ENCODE assay signal across 14 cellular contexts in genomic region chr9:93668261-93668871, GRCh38.
DNase-seq lines count a peak whose midpoint lies in the region; ATAC-seq and TF ChIP-seq lines count a peak whose summit lies in the region.
"Had no signal": no experiment of that assay in that cellular context is flagged by ENCODE, and none has a peak within 500 bp of the region (broad histone marks: within the 10 kb centered on the region; RNA-seq: fewer than 3 reads in every experiment).

No MANE protein-coding gene starts in this region.

- no peaks in the 10 kb centered on the region for H3K9me3 Mint-ChIP-seq in activated naive CD8-positive, alpha-beta T cell treated with anti-CD3 and anti-CD28 coated beads, Interleukin-2, amount 10 ng/mL, durations not matched to agents 7 days and 5 days
- H3K9me3 Mint-ChIP-seq in activated naive CD8-positive, alpha-beta T cell treated with anti-CD3 and anti-CD28 coated beads for 36 hours: no peaks in the 10 kb centered on the region
- H3K9me3 Mint-ChIP-seq in natural killer cell treated with Interleukin-12 subunit alpha and Interleukin-12 subunit beta and Interleukin-15 and Interleukin-18, amount 100 ng/mL, for 72 hours: no peaks in the 10 kb centered on the region
- no peaks in the 10 kb centered on the region for H3K9me3 Mint-ChIP-seq in type B pancreatic cell

- TF ChIP-seq CTCF in type B pancreatic cell (conservative IDR thresholded peaks at IDR 0.05): no peak

- H3K4me1 Mint-ChIP-seq in activated naive CD8-positive, alpha-beta T cell treated with anti-CD3 and anti-CD28 coated beads, Interleukin-2, amount 10 ng/mL, durations not matched to agents 7 days and 5 days: no peaks in the 10 kb centered on the region
- H3K4me1 Mint-ChIP-seq in activated naive CD8-positive, alpha-beta T cell treated with anti-CD3 and anti-CD28 coated beads for 36 hours: no peaks in the 10 kb centered on the region
- H3K4me1 Mint-ChIP-seq in natural killer cell treated with Interleukin-12 subunit alpha and Interleukin-12 subunit beta and Interleukin-15 and Interleukin-18, amount 100 ng/mL, for 72 hours (ENCODE audit: low read depth in 2 of 2): peaks cover 0 to 16% of the 10 kb centered on the region in 2 donors
- H3K4me1 Mint-ChIP-seq in type B pancreatic cell (ENCODE audit: unreplicated experiment): no peaks in the 10 kb centered on the region

- H3K27ac Mint-ChIP-seq in activated naive CD8-positive, alpha-beta T cell treated with anti-CD3 and anti-CD28 coated beads, Interleukin-2, amount 10 ng/mL, durations not matched to agents 7 days and 5 days: no peak overlapping the region
- no peak overlapping the region for H3K27ac Mint-ChIP-seq in activated naive CD8-positive, alpha-beta T cell treated with anti-CD3 and anti-CD28 coated beads for 36 hours
- H3K27ac Mint-ChIP-seq in natural killer cell treated with Interleukin-12 subunit alpha and Interleukin-12 subunit beta and Interleukin-15 and Interleukin-18, amount 100 ng/mL, for 72 hours: no peak overlapping the region
- H3K27ac Mint-ChIP-seq in type B pancreatic cell: no peak overlapping the region

- DNase-seq in activated naive CD8-positive, alpha-beta T cell treated with anti-CD3 and anti-CD28 coated beads, Interleukin-2, amount 10 ng/mL, durations not matched to agents 7 days and 5 days: peak; percentile 18
- no peak for DNase-seq in activated naive CD8-positive, alpha-beta T cell treated with anti-CD3 and anti-CD28 coated beads for 36 hours
- DNase-seq in ecto neural progenitor cell (ENCODE audit: low spot score) (peak; percentile 53), type B pancreatic cell (ENCODE audit: extremely low spot score, unreplicated experiment) (peak; percentile 57)
- peak; percentile 51 for DNase-seq in natural killer cell treated with Interleukin-12 subunit alpha and Interleukin-12 subunit beta and Interleukin-15 and Interleukin-18, amount 100 ng/mL, for 72 hours (ENCODE audit: low spot score)
- no peak for DNase-seq in stimulated activated naive CD4-positive, alpha-beta T cell treated with Interleukin-2 at 50 U/mL for 16 hours (lab: John Stamatoyannopoulos, UW)
- DNase-seq: amygdala; kidney glomerular epithelial cell; NCI-H526 treated with DMSO at 0.1 percent for 48 hours; PC-3; stimulated activated CD4-positive, alpha-beta T cell treated with anti-CD3 and anti-CD28 coated beads, Interleukin-4, amount 100 ng/mL, for 24 hours; trophoblast cell had no signal

- peaks cover 10% of the 10 kb centered on the region for H3K36me3 Mint-ChIP-seq in activated naive CD8-positive, alpha-beta T cell treated with anti-CD3 and anti-CD28 coated beads, Interleukin-2, amount 10 ng/mL, durations not matched to agents 7 days and 5 days
- peaks cover 17% of the 10 kb centered on the region for H3K36me3 Mint-ChIP-seq in activated naive CD8-positive, alpha-beta T cell treated with anti-CD3 and anti-CD28 coated beads for 36 hours
- no peaks in the 10 kb centered on the region for H3K36me3 Mint-ChIP-seq in natural killer cell treated with Interleukin-12 subunit alpha and Interleukin-12 subunit beta and Interleukin-15 and Interleukin-18, amount 100 ng/mL, for 72 hours
- no peaks in the 10 kb centered on the region for H3K36me3 Mint-ChIP-seq in type B pancreatic cell

- no peak for ATAC-seq in activated naive CD8-positive, alpha-beta T cell treated with anti-CD3 and anti-CD28 coated beads, Interleukin-2, amount 10 ng/mL, durations not matched to agents 7 days and 5 days (ENCODE audit: low read depth)
- no peak for ATAC-seq in natural killer cell treated with Interleukin-12 subunit alpha and Interleukin-12 subunit beta and Interleukin-15 and Interleukin-18, amount 100 ng/mL, for 72 hours
- ATAC-seq in HG03521 (IDR thresholded peaks at IDR 0.05; ENCODE audit: unreplicated experiment): no peak
- ATAC-seq in GM21381 (IDR thresholded peaks at IDR 0.05; ENCODE audit: unreplicated experiment): no peak
- ATAC-seq: PC-3 had no signal

- no peak overlapping the region for H3K4me3 Mint-ChIP-seq in activated naive CD8-positive, alpha-beta T cell treated with anti-CD3 and anti-CD28 coated beads, Interleukin-2, amount 10 ng/mL, durations not matched to agents 7 days and 5 days
- H3K4me3 Mint-ChIP-seq in activated naive CD8-positive, alpha-beta T cell treated with anti-CD3 and anti-CD28 coated beads for 36 hours: no peak overlapping the region
- H3K4me3 Mint-ChIP-seq in natural killer cell treated with Interleukin-12 subunit alpha and Interleukin-12 subunit beta and Interleukin-15 and Interleukin-18, amount 100 ng/mL, for 72 hours: no peak overlapping the region
- H3K4me3 Mint-ChIP-seq in type B pancreatic cell: no peak overlapping the region

- H3K27me3 Mint-ChIP-seq in activated naive CD8-positive, alpha-beta T cell treated with anti-CD3 and anti-CD28 coated beads, Interleukin-2, amount 10 ng/mL, durations not matched to agents 7 days and 5 days: no peaks in the 10 kb centered on the region
- no peaks in the 10 kb centered on the region for H3K27me3 Mint-ChIP-seq in activated naive CD8-positive, alpha-beta T cell treated with anti-CD3 and anti-CD28 coated beads for 36 hours
- H3K27me3 Mint-ChIP-seq in natural killer cell treated with Interleukin-12 subunit alpha and Interleukin-12 subunit beta and Interleukin-15 and Interleukin-18, amount 100 ng/mL, for 72 hours: no peaks in the 10 kb centered on the region
- no peaks in the 10 kb centered on the region for H3K27me3 Mint-ChIP-seq in type B pancreatic cell

- POLR2A ChIA-PET in activated naive CD8-positive, alpha-beta T cell treated with anti-CD3 and anti-CD28 coated beads, Interleukin-2, amount 10 ng/mL, durations not matched to agents 7 days and 5 days (lab: Charles Lee): no interaction called here

Comparison
In these comparisons a context has a peak if more than half of its experiments do, and no peak if none do; other contexts are left out.
1. DNase-seq: peak in activated naive CD8-positive, alpha-beta T cell treated with anti-CD3 and anti-CD28 coated beads, Interleukin-2, amount 10 ng/mL, durations not matched to agents 7 days and 5 days (single experiment), ecto neural progenitor cell (single experiment), natural killer cell treated with Interleukin-12 subunit alpha and Interleukin-12 subunit beta and Interleukin-15 and Interleukin-18, amount 100 ng/mL, for 72 hours (single experiment) and type B pancreatic cell (single experiment); none in activated naive CD8-positive, alpha-beta T cell treated with anti-CD3 and anti-CD28 coated beads for 36 hours (single experiment) and stimulated activated naive CD4-positive, alpha-beta T cell treated with Interleukin-2 at 50 U/mL for 16 hours (single experiment).